In genomic region chr22:35150163-35151107, GRCh38 we compare ENCODE assay signal across 8 cellular contexts.
DNase-seq lines count a peak whose midpoint lies in the region; ATAC-seq and TF ChIP-seq lines count a peak whose summit lies in the region.

No MANE protein-coding gene starts in this region.

- CTCF ChIA-PET in activated CD4-positive, alpha-beta memory T cell treated with anti-CD3 and anti-CD28 coated beads for 36 hours (lab: Charles Lee): interaction anchor here (0.6 to 2.1 kb wide), 30 partner anchors 9 to 1848 kb away, joined by 3 to 16 read pairs (median 3); no protein-coding TSS in a partner anchor

- in situ Hi-C loops in GM13977 (cut with MboI; ENCODE audit: low pct_unique_long_range_greater_than_20kb, low sequenced_read_pairs, unreplicated experiment): no loop called here

- peaks cover 20% of the 10 kb centered on the region for H3K27me3 Mint-ChIP-seq in activated CD4-positive, alpha-beta memory T cell treated with anti-CD3 and anti-CD28 coated beads for 36 hours
- H3K27me3 Mint-ChIP-seq in effector memory CD8-positive, alpha-beta T cell: peaks cover 32 to 81% of the 10 kb centered on the region in 2 donors

- intact Hi-C loops in activated CD4-positive, alpha-beta memory T cell treated with anti-CD3 and anti-CD28 coated beads for 36 hours (cut with micrococcal nuclease): loop anchor here (2.0 to 10.0 kb wide), 2 partner anchors 108 to 736 kb away; no protein-coding TSS in a partner anchor

- H3K9me3 Mint-ChIP-seq in activated CD4-positive, alpha-beta memory T cell treated with anti-CD3 and anti-CD28 coated beads for 36 hours: no peaks in the 10 kb centered on the region
- no peaks in the 10 kb centered on the region for H3K9me3 Mint-ChIP-seq in effector memory CD8-positive, alpha-beta T cell

- peak; percentile 94 for TF ChIP-seq CTCF in GM13977 (IDR thresholded peaks at IDR 0.05; ENCODE audit: extremely low read depth, insufficient read depth, missing control alignments)

- no peak for ATAC-seq in effector memory CD8-positive, alpha-beta T cell (replicated peaks)
- no peak for ATAC-seq in HG03521 (IDR thresholded peaks at IDR 0.05; ENCODE audit: unreplicated experiment)

- peaks cover 3% of the 10 kb centered on the region for H3K4me1 Mint-ChIP-seq in activated CD4-positive, alpha-beta memory T cell treated with anti-CD3 and anti-CD28 coated beads for 36 hours (ENCODE audit: low read depth)
- peaks cover 0 to 6% of the 10 kb centered on the region in 2 donors for H3K4me1 Mint-ChIP-seq in effector memory CD8-positive, alpha-beta T cell (ENCODE audit: low read depth in 2 of 2)

- DNase-seq in AG08395 (ENCODE audit: low spot score) (peak; percentile 54), GM13977 (ENCODE audit: low spot score) (peak; percentile 54), NCI-H1694 (lab: John Stamatoyannopoulos, UW) (peak; percentile 22), mucosa of gallbladder (ENCODE audit: low spot score) (peak; percentile 60)
- peak; percentile 74 for DNase-seq in activated CD4-positive, alpha-beta memory T cell treated with anti-CD3 and anti-CD28 coated beads for 36 hours
- DNase-seq in effector memory CD8-positive, alpha-beta T cell: peak; percentile 32 to 46 (median 33)
- DNase-seq in stimulated activated naive CD4-positive, alpha-beta T cell treated with Interleukin-2 at 50 U/mL for 16 hours (lab: John Stamatoyannopoulos, UW): peak; percentile 17

- H3K36me3 Mint-ChIP-seq in activated CD4-positive, alpha-beta memory T cell treated with anti-CD3 and anti-CD28 coated beads for 36 hours: no peaks in the 10 kb centered on the region
- no peaks in the 10 kb centered on the region for H3K36me3 Mint-ChIP-seq in effector memory CD8-positive, alpha-beta T cell (ENCODE audit: insufficient read depth)

- no peak overlapping the region for H3K27ac Mint-ChIP-seq in activated CD4-positive, alpha-beta memory T cell treated with anti-CD3 and anti-CD28 coated beads for 36 hours
- H3K27ac Mint-ChIP-seq in effector memory CD8-positive, alpha-beta T cell: no peak overlapping the region

- H3K4me3 Mint-ChIP-seq in activated CD4-positive, alpha-beta memory T cell treated with anti-CD3 and anti-CD28 coated beads for 36 hours: no peak overlapping the region
- H3K4me3 Mint-ChIP-seq in effector memory CD8-positive, alpha-beta T cell: no peak overlapping the region

- POLR2A ChIA-PET in activated CD4-positive, alpha-beta memory T cell treated with anti-CD3 and anti-CD28 coated beads for 36 hours (lab: Charles Lee): no interaction called here

Comparison
In these comparisons a context has a peak if more than half of its experiments do, and no peak if none do; other contexts are left out.
1. DNase-seq: peak in every context shown above with its lines; median percentile 74 in activated CD4-positive, alpha-beta memory T cell treated with anti-CD3 and anti-CD28 coated beads for 36 hours; 60 in mucosa of gallbladder; 54 in AG08395; 54 in GM13977; 33 in effector memory CD8-positive, alpha-beta T cell; 22 in NCI-H1694; 17 in stimulated activated naive CD4-positive, alpha-beta T cell treated with Interleukin-2 at 50 U/mL for 16 hours.